14 cellular contexts compared by ENCODE assay signal in genomic region chr5:126016256-126016655, GRCh38.
DNase-seq lines count a peak whose midpoint lies in the region; ATAC-seq and TF ChIP-seq lines count a peak whose summit lies in the region.
"Had no signal": no experiment of that assay in that cellular context is flagged by ENCODE, and none has a peak within 500 bp of the region (broad histone marks: within the 10 kb centered on the region; RNA-seq: fewer than 3 reads in every experiment).

No MANE protein-coding gene starts in this region.

- POLR2A ChIA-PET in MCF 10A (lab: Yijun Ruan, JAX): interaction anchor here (0.6 to 2.2 kb wide), 5 partner anchors 9 to 91 kb away, joined by 3 to 11 read pairs (median 3); no protein-coding TSS in a partner anchor

- intact Hi-C loops in Right ventricle myocardium superior (cut with DNase I): no loop called here
- intact Hi-C loops in cardiac septum (cut with DNase I): no loop called here
- intact Hi-C loops in MCF 10A (cut with micrococcal nuclease): no loop called here

- BruUV-seq in MCF 10A (replicated peaks; lab: Mats Ljungman, UMichigan): no TSS peak

- no peak overlapping the region for H3K4me2 ChIP-seq in trophoblast cell (ENCODE audit: low read length)

- TF ChIP-seq CTCF in MCF 10A (IDR thresholded peaks at IDR 0.05; ENCODE audit: unreplicated experiment): no peak

- WGBS in trophoblast cell (ENCODE audit: extremely low coverage, insufficient coverage, insufficient read length): no CpG with 5 or more reads among the region's 1 CpG

- no peak overlapping the region for H2BK5ac ChIP-seq in trophoblast cell (ENCODE audit: low read depth, low read length, poor library complexity)

- H2AK5ac ChIP-seq in trophoblast cell (ENCODE audit: low read length): no peak overlapping the region

- DNase-seq in Right ventricle myocardium superior (peak; percentile 78), cardiac septum (ENCODE audit: low spot score) (no peak), MCF 10A (ENCODE audit: unreplicated experiment) (peak; percentile 15), left lobe of liver (ENCODE audit: low spot score) (peak; percentile 64), NCI-H1048 (lab: John Stamatoyannopoulos, UW) (no peak), kidney tubule cell (ENCODE audit: low spot score) (no peak), trophoblast cell (no peak)
- DNase-seq: activated CD4-positive, alpha-beta T cell treated with anti-CD3 and anti-CD28 coated beads for 4 hours; mucosa of descending colon; Peyer's patch had no signal

- no peak overlapping the region for H3K27ac ChIP-seq in trophoblast cell (ENCODE audit: low read depth, low read length)
- H3K27ac ChIP-seq: Peyer's patch, thoracic aorta had no signal

- no peaks in the 10 kb centered on the region for H3K79me1 ChIP-seq in trophoblast cell (ENCODE audit: low read length)

- H3K18ac ChIP-seq in trophoblast cell (ENCODE audit: low read length): no peak overlapping the region

- H3K4me3 ChIP-seq in trophoblast cell (ENCODE audit: low read depth, low read length): no peak overlapping the region
- H3K4me3 ChIP-seq: mucosa of descending colon, Peyer's patch had no signal

- H2AFZ ChIP-seq in trophoblast cell (ENCODE audit: insufficient read depth, low read length, poor library complexity): no peak overlapping the region

- H3K4me1 ChIP-seq in trophoblast cell (ENCODE audit: control insufficient read depth in 1 of 2, insufficient read depth in 2 of 2, low read length in 2 of 2): no peaks in the 10 kb centered on the region
- H3K4me1 ChIP-seq: Peyer's patch had no signal

- H2BK12ac ChIP-seq in trophoblast cell (ENCODE audit: low read length): no peak overlapping the region

- no peak overlapping the region for H3K4me3 Mint-ChIP-seq in MCF 10A (ENCODE audit: unreplicated experiment)
- H3K4me3 Mint-ChIP-seq: T-helper 1 cell treated with Interleukin-12 subunit alpha and Interleukin-12 subunit beta and Interleukin-4 antibody, amounts not matched to agents 30 μg/mL and 1 μg/mL, for 36 hours had no signal

- CTCF ChIA-PET in MCF 10A (lab: Yijun Ruan, JAX): interaction anchor here (0.7 to 1.6 kb wide), 2 partner anchors 11 to 283 kb away, joined by 3 to 4 read pairs; no protein-coding TSS in a partner anchor

- no peak overlapping the region for H4K8ac ChIP-seq in trophoblast cell (ENCODE audit: low read depth, low read length)

- no peak overlapping the region for H3K14ac ChIP-seq in trophoblast cell (ENCODE audit: low read length)

- H3K27me3 ChIP-seq in trophoblast cell (ENCODE audit: insufficient read depth, low read length): no peaks in the 10 kb centered on the region
- H3K27me3 ChIP-seq: Peyer's patch had no signal

- H3K9me3 Mint-ChIP-seq in MCF 10A (ENCODE audit: unreplicated experiment): peaks cover 5% of the 10 kb centered on the region
- H3K9me3 Mint-ChIP-seq: T-helper 1 cell treated with Interleukin-12 subunit alpha and Interleukin-12 subunit beta and Interleukin-4 antibody, amounts not matched to agents 30 μg/mL and 1 μg/mL, for 36 hours had no signal

- no peaks in the 10 kb centered on the region for H3K36me3 Mint-ChIP-seq in MCF 10A (ENCODE audit: insufficient read depth, unreplicated experiment)

- peak; percentile 89 for ATAC-seq in Right ventricle myocardium superior (ENCODE audit: poor library complexity)
- peak; percentile 92 for ATAC-seq in left lobe of liver
- ATAC-seq in HG03432 (IDR thresholded peaks at IDR 0.05; ENCODE audit: unreplicated experiment): no peak
- ATAC-seq: mucosa of descending colon had no signal

- H2BK120ac ChIP-seq in trophoblast cell (ENCODE audit: insufficient read depth, low read length, poor library complexity): no peak overlapping the region

- H3K79me2 ChIP-seq in trophoblast cell (ENCODE audit: control insufficient read depth, insufficient read depth, low read length, poor library complexity): no peaks in the 10 kb centered on the region

- H3K27ac Mint-ChIP-seq in MCF 10A (ENCODE audit: low read depth, unreplicated experiment): no peak overlapping the region
- H3K27ac Mint-ChIP-seq: progenitor cell of endocrine pancreas; T-helper 1 cell treated with Interleukin-12 subunit alpha and Interleukin-12 subunit beta and Interleukin-4 antibody, amounts not matched to agents 30 μg/mL and 1 μg/mL, for 36 hours had no signal

- no peak overlapping the region for H3K4ac ChIP-seq in trophoblast cell (ENCODE audit: low read depth, low read length)

- no peaks in the 10 kb centered on the region for H3K36me3 ChIP-seq in trophoblast cell (ENCODE audit: control insufficient read depth in 1 of 2, insufficient read depth in 2 of 2, low read length in 2 of 2)
- H3K36me3 ChIP-seq: Peyer's patch, thoracic aorta had no signal

- no peaks in the 10 kb centered on the region for H3K27me3 Mint-ChIP-seq in MCF 10A (ENCODE audit: insufficient read depth, unreplicated experiment)
- H3K27me3 Mint-ChIP-seq: progenitor cell of endocrine pancreas had no signal

- H3K9me3 ChIP-seq in trophoblast cell (ENCODE audit: insufficient read depth, low read depth, low read length): no peaks in the 10 kb centered on the region
- H3K9me3 ChIP-seq: mucosa of descending colon, Peyer's patch, thoracic aorta had no signal

- no peak overlapping the region for H3K23ac ChIP-seq in trophoblast cell (ENCODE audit: low read length)

- no peak overlapping the region for H4K12ac ChIP-seq in trophoblast cell (ENCODE audit: low read depth, low read length)

- H3K9ac ChIP-seq in trophoblast cell (ENCODE audit: low read length): no peak overlapping the region

- H4K91ac ChIP-seq in trophoblast cell (ENCODE audit: low read depth, low read length): no peak overlapping the region

- peaks cover 16% of the 10 kb centered on the region for H3K4me1 Mint-ChIP-seq in MCF 10A (ENCODE audit: insufficient read depth, unreplicated experiment)

Comparison
In these comparisons a context has a peak if more than half of its experiments do, and no peak if none do; other contexts are left out.
1. DNase-seq: peak in Right ventricle myocardium superior (single experiment), MCF 10A (single experiment) and left lobe of liver (single experiment); none in cardiac septum (single experiment), NCI-H1048 (single experiment), kidney tubule cell (single experiment) and trophoblast cell (0 of 2).